9 cellular contexts compared by ENCODE assay signal in genomic region chr18:26546170-26546874, GRCh38. TPM values are rescaled to one million over a fixed set of nuclear protein-coding genes. Genes with fewer than 3 reads are reported as not detected.
DNase-seq lines count a peak whose midpoint lies in the region; ATAC-seq and TF ChIP-seq lines count a peak whose summit lies in the region.
"Had no signal": no experiment of that assay in that cellular context is flagged by ENCODE, and none has a peak within 500 bp of the region (broad histone marks: within the 10 kb centered on the region; RNA-seq: fewer than 3 reads in every experiment).

No MANE protein-coding gene starts in this region.

- no peak for TF ChIP-seq CTCF in AG04450 (IDR thresholded peaks at IDR 0.05; ENCODE audit: low read depth, low read length)
- TF ChIP-seq CTCF in HFFc6 (IDR thresholded peaks at IDR 0.05), result no peak
- no peak for TF ChIP-seq CTCF in brain microvascular endothelial cell (IDR thresholded peaks at IDR 0.05; ENCODE audit: low read depth, low read length, missing control alignments)

- H3K36me3 Mint-ChIP-seq in HFFc6 (ENCODE audit: low read depth), result peaks cover 13% of the 10 kb centered on the region; the same call in 1 of the 2 replicates

- H3K4me3 ChIP-seq in AG04450 (ENCODE audit: low read depth, low read length), result peak overlapping the region; percentile 33
- H3K4me3 ChIP-seq in brain microvascular endothelial cell (ENCODE audit: low read depth, low read length), result peak overlapping the region; percentile 71

- CTCF ChIA-PET in AG04450 (lab: Charles Lee), result interaction anchor here (0.5 to 5.0 kb wide), 2 partner anchors 126 to 163 kb away, joined by 3 to 40 read pairs; no protein-coding TSS in a partner anchor

- no peaks in the 10 kb centered on the region for H3K36me3 ChIP-seq in brain microvascular endothelial cell (replicated peaks)

- peaks cover 8% of the 10 kb centered on the region; the same call in 1 of the 2 replicates for H3K9me3 ChIP-seq in AG04450 (ENCODE audit: control insufficient read depth, insufficient read depth, low read length)

- no peak overlapping the region for H3K27ac ChIP-seq in AG04450 (ENCODE audit: low read depth, low read length)
- H3K27ac ChIP-seq in brain microvascular endothelial cell, result no peak overlapping the region

- peaks cover 53% of the 10 kb centered on the region for H3K4me1 Mint-ChIP-seq in HFFc6 (ENCODE audit: low read depth)

- H3K27me3 ChIP-seq in AG04450 (ENCODE audit: control insufficient read depth, insufficient read depth, low read length) (peaks cover 15% of the 10 kb centered on the region), brain microvascular endothelial cell (replicated peaks) (peaks cover 10% of the 10 kb centered on the region)

- DNase-seq in AG04450 (ENCODE audit: low read depth, low spot score) (no peak), HFFc6 (no peak), brain microvascular endothelial cell (no peak), left kidney (ENCODE audit: low read depth, low spot score) (peak; percentile 81), iPS-NIHi11 (ENCODE audit: low spot score) (no peak), cerebellar cortex (ENCODE audit: low spot score) (no peak), dedifferentiated amniotic fluid mesenchymal stem cell (ENCODE audit: extremely low spot score) (no peak)
- DNase-seq: activated CD4-positive, alpha-beta T cell treated with anti-CD3 and anti-CD28 coated beads, Interleukin-2, amount 50 U/mL, for 48 hours had no signal

- peaks cover 2% of the 10 kb centered on the region; the same call in 1 of the 2 replicates for H3K27me3 Mint-ChIP-seq in HFFc6 (ENCODE audit: insufficient read depth)

- POLR2A ChIA-PET in AG04450 (lab: Yijun Ruan, JAX), result no interaction called here

- no peak for ATAC-seq in GM21360 (IDR thresholded peaks at IDR 0.05; ENCODE audit: unreplicated experiment)

- in situ Hi-C loops in brain microvascular endothelial cell (cut with HindIII; ENCODE audit: low pct_ligation_motif_present, low sequenced_read_pairs), result no loop called here

- no peak overlapping the region for H3K27ac Mint-ChIP-seq in HFFc6

- no peaks in the 10 kb centered on the region for H3K9me3 Mint-ChIP-seq in HFFc6

- H3K4me3 Mint-ChIP-seq in HFFc6, result peak overlapping the region; percentile 70

RNA-seq across cellular contexts. Expression of gene KCTD1, which starts 2.0 kb away (rescaled TPM):
- 5.0 and 5.4 TPM in 2 replicates for polyA plus RNA-seq in AG04450 (2011; rRNA removed)
- 10.2 and 10.3 TPM in 2 replicates for polyA minus RNA-seq in AG04450 (2011; rRNA and poly(A)+ RNA removed)
- 10 to 100 TPM; 14.7 to 18.5 (median 17.7) TPM for total RNA-seq in HFFc6 (2021; fragmentation: NEBNext Ultra II Directional; extraction: Animal tissue kit (Norgen Biotek cat#: 25700))
